In genomic region chr3:45224824-45225464, GRCh38 we compare ENCODE assay signal across 8 cellular contexts. TPM values are rescaled to one million over a fixed set of nuclear protein-coding genes. Genes with fewer than 3 reads are reported as not detected.
DNase-seq lines count a peak whose midpoint lies in the region; ATAC-seq and TF ChIP-seq lines count a peak whose summit lies in the region.

No MANE protein-coding gene starts in this region.

- H3K4me3 Mint-ChIP-seq in naive thymus-derived CD8-positive, alpha-beta T cell = peak overlapping the region; percentile 76 to 92 (median 86)

- POLR2A ChIA-PET in naive thymus-derived CD8-positive, alpha-beta T cell (lab: Charles Lee) = no interaction called here

- H3K27me3 Mint-ChIP-seq in naive thymus-derived CD8-positive, alpha-beta T cell = peaks cover 54 to 87% (median 69%) of the 10 kb centered on the region in 5 donors

- TF ChIP-seq CTCF in fibroblast of villous mesenchyme (IDR thresholded peaks at IDR 0.05; ENCODE audit: insufficient read depth, low read depth, low read length) = peak; percentile 43

- no peaks in the 10 kb centered on the region for H3K27me3 ChIP-seq in aorta (ENCODE audit: control insufficient read depth in 1 of 2, insufficient read depth in 2 of 2, low read length in 1 of 2)

- peaks cover 0 to 2% (median 0%) of the 10 kb centered on the region in 3 donors for H3K36me3 Mint-ChIP-seq in naive thymus-derived CD8-positive, alpha-beta T cell

- no peaks in the 10 kb centered on the region for H3K9me3 ChIP-seq in aorta (ENCODE audit: control insufficient read depth, low read length)

- peak; percentile 64 for DNase-seq in activated CD8-positive, alpha-beta memory T cell treated with anti-CD3 and anti-CD28 coated beads for 24 hours
- DNase-seq in activated CD8-positive, alpha-beta memory T cell treated with anti-CD3 and anti-CD28 coated beads, Interleukin-2, amount 50 U/mL, for 4 hours = no peak
- DNase-seq in NCI-H2227 treated with DMSO at 0.1 percent for 48 hours (lab: John Stamatoyannopoulos, UW) = peak; percentile 16
- DNase-seq in activated T-cell treated with anti-CD3 and anti-CD28 coated beads, Interleukin-2, amount 50 U/mL, for 48 hours = peak; percentile 36 to 59
- DNase-seq in fibroblast of villous mesenchyme (ENCODE audit: low read depth) = peak; percentile 77
- DNase-seq in naive thymus-derived CD8-positive, alpha-beta T cell = peak in 4 of 10 donors; percentile 7 to 25 (median 18)
- DNase-seq in aorta = peak; percentile 86 to 88

- peak overlapping the region in 1 of 10 donors; percentile 40 for H3K27ac Mint-ChIP-seq in naive thymus-derived CD8-positive, alpha-beta T cell

- no peak overlapping the region for H3K27ac ChIP-seq in aorta (ENCODE audit: low read depth in 1 of 2, low read length in 2 of 2)

- no peaks in the 10 kb centered on the region for H3K9me3 Mint-ChIP-seq in naive thymus-derived CD8-positive, alpha-beta T cell

- peaks cover 5 to 18% (median 10%) of the 10 kb centered on the region in 4 donors for H3K4me1 Mint-ChIP-seq in naive thymus-derived CD8-positive, alpha-beta T cell

- 1% methylated on average over 57 to 62 of the region's 62 CpGs for WGBS in aorta, 2 donors

- peak overlapping the region; percentile 81 for H3K4me3 ChIP-seq in fibroblast of villous mesenchyme (ENCODE audit: low read depth, low read length)
- peak overlapping the region; percentile 59 to 96 for H3K4me3 ChIP-seq in aorta (ENCODE audit: low read length in 2 of 2)

- no peaks in the 10 kb centered on the region for H3K36me3 ChIP-seq in aorta (ENCODE audit: control insufficient read depth in 1 of 2, insufficient read depth in 2 of 2, low read length in 1 of 2)

- intact Hi-C loops in aorta (cut with DNase I) = loop anchor here (5.0 to 10.0 kb wide), 3 partner anchors 270 to 430 kb away; no protein-coding TSS in a partner anchor

- ATAC-seq in HG02610 (IDR thresholded peaks at IDR 0.05; ENCODE audit: unreplicated experiment) (peak; percentile 11), aorta (ENCODE audit: low FRiP score) (peak; percentile 69)
- ATAC-seq in naive thymus-derived CD8-positive, alpha-beta T cell = peak; percentile 9 to 31

- H3K4me1 ChIP-seq in aorta (ENCODE audit: control insufficient read depth in 1 of 2, insufficient read depth in 2 of 2, low read length in 2 of 2) = no peaks in the 10 kb centered on the region

RNA-seq across cellular contexts. Expression of gene TMEM158, which starts 1.1 kb away (rescaled TPM):
- total RNA-seq in fibroblast of villous mesenchyme (22.9 and 46.7 TPM in 2 replicates), aorta (1 to 10 TPM; 3.0 to 3.2 TPM)
- under 1 TPM in 1 of 2 experiments, not detected in 1; 0.22 TPM for total RNA-seq in naive thymus-derived CD8-positive, alpha-beta T cell
- not detected for polyA plus RNA-seq in naive thymus-derived CD8-positive, alpha-beta T cell
- under 1 TPM in 1 of 2 donors, not detected in 1; 0.88 TPM for polyA plus RNA-seq in aorta

Comparison
In these comparisons a context has a peak if more than half of its experiments do, and no peak if none do; other contexts are left out.
1. ATAC-seq: peak in every context shown above with its lines; median percentile 69 in aorta; 20 in naive thymus-derived CD8-positive, alpha-beta T cell; 11 in HG02610.